Comparison of ENCODE assay signal across 16 cellular contexts in the genomic region with DNA sequence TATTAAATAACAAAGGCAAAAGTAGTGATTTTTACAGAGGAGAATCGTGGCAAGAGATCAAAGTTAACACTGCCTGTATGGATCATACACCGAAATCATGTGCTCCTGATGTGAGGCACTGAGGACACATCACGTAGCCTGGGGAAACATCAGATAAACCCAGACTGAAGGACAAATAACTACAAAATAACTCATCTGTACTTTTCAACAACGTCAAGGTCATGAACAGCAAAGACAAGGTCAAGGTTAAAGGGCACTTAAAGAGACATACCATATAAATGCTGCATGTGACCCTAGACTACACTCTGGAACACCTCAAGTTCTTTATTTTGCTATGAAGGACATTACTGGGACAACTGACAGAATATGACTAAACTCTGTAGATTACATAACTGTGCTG. TPM values are rescaled to one million over a fixed set of nuclear protein-coding genes. Genes with fewer than 3 reads are reported as not detected.
DNase-seq lines count a peak whose midpoint lies in the region; ATAC-seq and TF ChIP-seq lines count a peak whose summit lies in the region.
"Had no signal": no experiment of that assay in that cellular context is flagged by ENCODE, and none has a peak within 500 bp of the region (broad histone marks: within the 10 kb centered on the region; RNA-seq: fewer than 3 reads in every experiment).

No MANE protein-coding gene starts in this region.

- peaks cover 90 to 97% of the 10 kb centered on the region in 2 experiments for H3K4me1 ChIP-seq in neutrophil (ENCODE audit: control insufficient read depth in 1 of 2, insufficient read depth in 1 of 2, low read depth in 1 of 2, low read length in 1 of 2)
- H3K4me1 ChIP-seq in Caco-2, result no peaks in the 10 kb centered on the region

- no peak overlapping the region for H3K4me3 Mint-ChIP-seq in activated CD4-positive, alpha-beta T cell treated with anti-CD3 and anti-CD28 coated beads, Interleukin-2, amount 10 ng/mL, durations not matched to agents 7 days and 5 days
- H3K4me3 Mint-ChIP-seq in progenitor cell of endocrine pancreas (ENCODE audit: low read depth) (no peak overlapping the region), Caco-2 (ENCODE audit: unreplicated experiment) (no peak overlapping the region)

- POLR2A ChIA-PET in activated CD4-positive, alpha-beta T cell treated with anti-CD3 and anti-CD28 coated beads, Interleukin-2, amount 10 ng/mL, durations not matched to agents 7 days and 5 days (lab: Charles Lee), result no interaction called here
- POLR2A ChIA-PET in Caco-2 (lab: Charles Lee), result no interaction called here

- H3K36me3 Mint-ChIP-seq in activated CD4-positive, alpha-beta T cell treated with anti-CD3 and anti-CD28 coated beads, Interleukin-2, amount 10 ng/mL, durations not matched to agents 7 days and 5 days (ENCODE audit: low read depth), result peaks cover 17% of the 10 kb centered on the region
- peaks cover 8 to 43% of the 10 kb centered on the region in 2 donors for H3K36me3 Mint-ChIP-seq in activated naive CD4-positive, alpha-beta T cell treated with anti-CD3 and anti-CD28 coated beads, Interleukin-2, amount 50 U/mL, for 72 hours
- H3K36me3 Mint-ChIP-seq in progenitor cell of endocrine pancreas (ENCODE audit: insufficient read depth), result peaks cover 9% of the 10 kb centered on the region
- peaks cover 7% of the 10 kb centered on the region for H3K36me3 Mint-ChIP-seq in Caco-2 (ENCODE audit: insufficient read depth, unreplicated experiment)

- no peak for DNase-seq in activated CD4-positive, alpha-beta T cell treated with anti-CD3 and anti-CD28 coated beads, Interleukin-2, amount 10 ng/mL, durations not matched to agents 7 days and 5 days
- DNase-seq in activated CD4-positive, alpha-beta T cell treated with anti-CD3 and anti-CD28 coated beads for 48 hours, result no peak
- no peak for DNase-seq in activated naive CD4-positive, alpha-beta T cell treated with anti-CD3 and anti-CD28 coated beads, Interleukin-2, amount 50 U/mL, for 72 hours (ENCODE audit: low spot score in 2 of 2)
- no peak for DNase-seq in stimulated activated CD4-positive, alpha-beta T cell treated with anti-CD3 and anti-CD28 coated beads, Interleukin-15, amount 100 ng/mL, for 24 hours
- DNase-seq in progenitor cell of endocrine pancreas (ENCODE audit: low spot score, unreplicated experiment) (no peak), Caco-2 (no peak)
- DNase-seq: activated CD8-positive, alpha-beta memory T cell treated with anti-CD3 and anti-CD28 coated beads for 24 hours; central memory CD4-positive, alpha-beta T cell; effector CD8-positive, alpha-beta T cell; NCI-H1417; stomach had no signal

- H3K4me3 ChIP-seq in neutrophil (ENCODE audit: low read depth in 1 of 2, low read length in 1 of 2), result no peak overlapping the region
- no peak overlapping the region for H3K4me3 ChIP-seq in Caco-2 (ENCODE audit: low read depth, low read length)
- H3K4me3 ChIP-seq: HAP-1, skin epidermis, stomach had no signal

- H3K27me3 Mint-ChIP-seq in activated CD4-positive, alpha-beta T cell treated with anti-CD3 and anti-CD28 coated beads, Interleukin-2, amount 10 ng/mL, durations not matched to agents 7 days and 5 days, result no peaks in the 10 kb centered on the region
- H3K27me3 Mint-ChIP-seq in progenitor cell of endocrine pancreas (no peaks in the 10 kb centered on the region), Caco-2 (ENCODE audit: insufficient read depth, unreplicated experiment) (no peaks in the 10 kb centered on the region)

- intact Hi-C loops in Caco-2 (cut with micrococcal nuclease; ENCODE audit: unreplicated experiment), result no loop called here

- TF ChIP-seq CTCF in neutrophil (IDR thresholded peaks at IDR 0.05), result no peak
- no peak for TF ChIP-seq CTCF in progenitor cell of endocrine pancreas (IDR thresholded peaks at IDR 0.05; ENCODE audit: unreplicated experiment)
- no peak for TF ChIP-seq CTCF in Caco-2 (IDR thresholded peaks at IDR 0.05; ENCODE audit: insufficient read depth in 1 of 2, low read depth in 1 of 2, low read length in 1 of 2, severe bottlenecking in 1 of 2, unreplicated experiment in 1 of 2)

- peak overlapping the region; percentile 58 for H3K27ac Mint-ChIP-seq in activated CD4-positive, alpha-beta T cell treated with anti-CD3 and anti-CD28 coated beads, Interleukin-2, amount 10 ng/mL, durations not matched to agents 7 days and 5 days
- peak overlapping the region; percentile 93 to 98 for H3K27ac Mint-ChIP-seq in activated naive CD4-positive, alpha-beta T cell treated with anti-CD3 and anti-CD28 coated beads, Interleukin-2, amount 50 U/mL, for 72 hours
- H3K27ac Mint-ChIP-seq in progenitor cell of endocrine pancreas, result no peak overlapping the region
- H3K27ac Mint-ChIP-seq in Caco-2 (ENCODE audit: unreplicated experiment), result no peak overlapping the region

- H3K9me3 ChIP-seq in KOPT-K1 (ENCODE audit: insufficient read depth, low read length, poor library complexity, severe bottlenecking), result no peaks in the 10 kb centered on the region
- H3K9me3 ChIP-seq in neutrophil, result no peaks in the 10 kb centered on the region
- no peaks in the 10 kb centered on the region for H3K9me3 ChIP-seq in Caco-2
- H3K9me3 ChIP-seq: HAP-1, stomach had no signal

- H3K36me3 ChIP-seq in KOPT-K1 (ENCODE audit: insufficient read depth, low read length) (no peaks in the 10 kb centered on the region), neutrophil (no peaks in the 10 kb centered on the region), Caco-2 (ENCODE audit: control insufficient read depth, insufficient read depth, low read length) (no peaks in the 10 kb centered on the region; the same call in 1 of the 2 replicates)
- H3K36me3 ChIP-seq: HAP-1, stomach had no signal

- H3K4me1 Mint-ChIP-seq in activated CD4-positive, alpha-beta T cell treated with anti-CD3 and anti-CD28 coated beads, Interleukin-2, amount 10 ng/mL, durations not matched to agents 7 days and 5 days, result peaks cover 88% of the 10 kb centered on the region
- H3K4me1 Mint-ChIP-seq in progenitor cell of endocrine pancreas (ENCODE audit: low read depth) (peaks cover 9% of the 10 kb centered on the region), Caco-2 (ENCODE audit: low read depth, unreplicated experiment) (no peaks in the 10 kb centered on the region)

- no TSS peak for BruUV-seq in Caco-2 (replicated peaks; lab: Mats Ljungman, UMichigan)

- no peaks in the 10 kb centered on the region for H3K27me3 ChIP-seq in neutrophil
- no peaks in the 10 kb centered on the region for H3K27me3 ChIP-seq in Caco-2 (replicated peaks; ENCODE audit: control insufficient read depth, insufficient read depth, low read length)
- H3K27me3 ChIP-seq: stomach had no signal

- CTCF ChIA-PET in activated CD4-positive, alpha-beta T cell treated with anti-CD3 and anti-CD28 coated beads, Interleukin-2, amount 10 ng/mL, durations not matched to agents 7 days and 5 days (lab: Charles Lee), result interaction anchor here (1.0 kb wide), 1 partner anchor 42 kb away, joined by 3 read pairs; no protein-coding TSS in a partner anchor
- CTCF ChIA-PET in Caco-2 (lab: Charles Lee), result no interaction called here

- no peak for ATAC-seq in activated naive CD4-positive, alpha-beta T cell treated with anti-CD3 and anti-CD28 coated beads, Interleukin-2, amount 50 U/mL, for 72 hours

- H3K27ac ChIP-seq in KOPT-K1 (ENCODE audit: low read depth, low read length, poor library complexity, severe bottlenecking) (peak overlapping the region; percentile 38), neutrophil (peak overlapping the region; percentile 74)
- H3K27ac ChIP-seq: parathyroid adenoma, stomach had no signal

- H3K9me3 Mint-ChIP-seq in activated CD4-positive, alpha-beta T cell treated with anti-CD3 and anti-CD28 coated beads, Interleukin-2, amount 10 ng/mL, durations not matched to agents 7 days and 5 days, result no peaks in the 10 kb centered on the region
- no peaks in the 10 kb centered on the region for H3K9me3 Mint-ChIP-seq in activated naive CD4-positive, alpha-beta T cell treated with anti-CD3 and anti-CD28 coated beads, Interleukin-2, amount 50 U/mL, for 72 hours
- H3K9me3 Mint-ChIP-seq in progenitor cell of endocrine pancreas (ENCODE audit: low read depth) (peaks cover 2% of the 10 kb centered on the region), Caco-2 (ENCODE audit: unreplicated experiment) (no peaks in the 10 kb centered on the region)

RNA-seq across cellular contexts. Expression of gene CHSY1, which starts 48.2 kb away (rescaled TPM):
- total RNA-seq in activated CD4-positive, alpha-beta T cell treated with anti-CD3 and anti-CD28 coated beads, Interleukin-2, amount 10 ng/mL, durations not matched to agents 7 days and 5 days, result 10 to 100 TPM; 32.5 to 39.6 TPM
- total RNA-seq in activated naive CD4-positive, alpha-beta T cell treated with anti-CD3 and anti-CD28 coated beads, Interleukin-2, amount 50 U/mL, for 72 hours, result 10 to 100 TPM; 45.5 to 54.1 TPM
- 33.2 and 36.7 TPM in 2 replicates for total RNA-seq in progenitor cell of endocrine pancreas
- 17.5 and 18.7 TPM in 2 replicates for total RNA-seq in Caco-2 (2022)

Comparison
In these comparisons a context has a peak if more than half of its experiments do, and no peak if none do; other contexts are left out.
1. H3K27ac Mint-ChIP-seq: peak in activated CD4-positive, alpha-beta T cell treated with anti-CD3 and anti-CD28 coated beads, Interleukin-2, amount 10 ng/mL, durations not matched to agents 7 days and 5 days (single experiment) and activated naive CD4-positive, alpha-beta T cell treated with anti-CD3 and anti-CD28 coated beads, Interleukin-2, amount 50 U/mL, for 72 hours (2 of 2); none in progenitor cell of endocrine pancreas (single experiment) and Caco-2 (single experiment).